Comparison of ENCODE assay signal across 18 cellular contexts in genomic region chr7:23117841-23118240, GRCh38. TPM values are rescaled to one million over a fixed set of nuclear protein-coding genes. Genes with fewer than 3 reads are reported as not detected.
DNase-seq lines count a peak whose midpoint lies in the region; ATAC-seq, FAIRE-seq and TF ChIP-seq lines count a peak whose summit lies in the region.
"Had no signal": no experiment of that assay in that cellular context is flagged by ENCODE, and none has a peak within 500 bp of the region (broad histone marks: within the 10 kb centered on the region; RNA-seq: fewer than 3 reads in every experiment).

No MANE protein-coding gene starts in this region.

- H3K4me3 ChIP-seq in H1 (ENCODE audit: extremely low read depth in 1 of 4, insufficient read depth in 2 of 4, low read depth in 3 of 4, low read length in 4 of 4), result no peak overlapping the region
- no peak overlapping the region for H3K4me3 ChIP-seq in mesendoderm (ENCODE audit: low read length)
- H3K4me3 ChIP-seq: smooth muscle cell, testis had no signal

- no peak for TF ChIP-seq CTCF in H1 (IDR thresholded peaks at IDR 0.05; ENCODE audit: control extremely low read depth in 1 of 3, insufficient read depth in 1 of 3, low read depth in 1 of 3, low read length in 3 of 3)

- DNase-seq in GM19239 (ENCODE audit: insufficient read length, low spot score) (no peak), M059J (ENCODE audit: low read depth) (peak; percentile 25), H1 (ENCODE audit: low read depth in 1 of 2, low spot score in 2 of 2) (no peak), mesendoderm (peak; percentile 42)
- no peak for DNase-seq in activated naive CD4-positive, alpha-beta T cell treated with anti-CD3 and anti-CD28 coated beads, Interleukin-2, amount 50 U/mL, for 16 hours
- no peak for DNase-seq in activated CD4-positive, alpha-beta memory T cell treated with anti-CD3 and anti-CD28 coated beads, Interleukin-2, amount 10 ng/mL, durations not matched to agents 7 days and 5 days
- DNase-seq: activated B cell treated with CpG ODN at 0.5 μM for 24 hours; activated CD8-positive, alpha-beta memory T cell treated with anti-CD3 and anti-CD28 coated beads for 24 hours; foreskin melanocyte; KBM-7; NCI-H1105 treated with DMSO at 0.1 percent for 48 hours; NCI-H2171 treated with DMSO at 0.1 percent for 48 hours; RPMI8226; T-helper 1 cell; testis had no signal

- no peaks in the 10 kb centered on the region for H3K9me3 ChIP-seq in H1 (ENCODE audit: insufficient read depth in 2 of 2, low read depth in 1 of 2, low read length in 1 of 2)
- H3K9me3 ChIP-seq: testis had no signal

- H4K5ac ChIP-seq in H1 (ENCODE audit: insufficient read length, low read depth, low read length), result peak overlapping the region; percentile 19
- H4K5ac ChIP-seq in mesendoderm (ENCODE audit: low read length), result no peak overlapping the region

- H2BK20ac ChIP-seq in H1 (ENCODE audit: low read length), result no peak overlapping the region

- 82% methylated on average over 2 of the region's 2 CpGs; no CpG with 5 or more reads in 1 of the 2 experiments for WGBS in H1 (ENCODE audit: extremely low coverage in 1 of 2, insufficient coverage in 1 of 2, insufficient read length in 1 of 2, insufficient replicate concordance in 2 of 2, low coverage in 1 of 2, low lambda C conversion rate in 2 of 2, missing lambda C conversion rate in 1 of 2), 2 experiments
- WGBS in mesendoderm (ENCODE audit: extremely low coverage, insufficient coverage, low lambda C conversion rate), result no CpG with 5 or more reads among the region's 2 CpGs

- H3K27me3 ChIP-seq in H1 (replicated peaks in 1 of 4; ENCODE audit: control insufficient read depth in 3 of 4, extremely low read depth in 1 of 4, insufficient read depth in 3 of 4, low read length in 3 of 4) (no peaks in the 10 kb centered on the region), mesendoderm (ENCODE audit: insufficient read depth, low read length, poor library complexity) (no peaks in the 10 kb centered on the region)
- H3K27me3 ChIP-seq: testis had no signal

- no peak for ATAC-seq in HG02642 (IDR thresholded peaks at IDR 0.05; ENCODE audit: poor library complexity, unreplicated experiment)
- ATAC-seq in GM21526 (IDR thresholded peaks at IDR 0.05; ENCODE audit: low FRiP score, unreplicated experiment), result no peak

- H2BK120ac ChIP-seq in H1 (replicated peaks; ENCODE audit: low read depth, low read length) (no peak overlapping the region), mesendoderm (ENCODE audit: low read depth, low read length) (no peak overlapping the region)

- H3K4ac ChIP-seq in H1 (replicated peaks; ENCODE audit: insufficient read length, low read depth, low read length) (no peak overlapping the region), mesendoderm (ENCODE audit: low read depth, low read length) (no peak overlapping the region)

- peak overlapping the region; percentile 94; the same call in 1 of the 2 replicates for H2BK12ac ChIP-seq in H1 (ENCODE audit: low read depth, low read length)

- H3K18ac ChIP-seq in H1 (ENCODE audit: extremely low read depth, low read length) (0 out of 2 replicates have a peak overlapping the region, but pooled peaks have one; percentile 1), mesendoderm (ENCODE audit: low read length) (no peak overlapping the region)

- no peak overlapping the region for H4K91ac ChIP-seq in H1 (replicated peaks; ENCODE audit: insufficient read length, low read length)

- TF ChIP-seq EP300 in H1 (IDR thresholded peaks at IDR 0.05; ENCODE audit: borderline replicate concordance in 1 of 2, low read depth in 2 of 2, low read length in 2 of 2), result no peak

- no peaks in the 10 kb centered on the region for H3K23me2 ChIP-seq in H1 (ENCODE audit: low read depth, low read length)

- H3K14ac ChIP-seq in H1 (ENCODE audit: insufficient read length), result no peak overlapping the region

- H4K8ac ChIP-seq in H1 (ENCODE audit: extremely low read depth, insufficient read depth, low read length) (no peak overlapping the region), mesendoderm (ENCODE audit: low read depth, low read length) (no peak overlapping the region)

- H3K56ac ChIP-seq in H1 (replicated peaks; ENCODE audit: insufficient read length, low read depth, low read length), result no peak overlapping the region
- peak overlapping the region; percentile 22 for H3K56ac ChIP-seq in mesendoderm (ENCODE audit: low read length)

- FAIRE-seq in GM19239 (lab: Jason Lieb, UNC) (peak; percentile 42), H1 (lab: Jason Lieb, UNC) (peak; percentile 48)

- H3K27ac Mint-ChIP-seq in activated CD4-positive, alpha-beta memory T cell treated with anti-CD3 and anti-CD28 coated beads, Interleukin-2, amount 10 ng/mL, durations not matched to agents 7 days and 5 days, result no peak overlapping the region
- H3K27ac Mint-ChIP-seq: activated B cell treated with CpG ODN at 0.5 μM for 24 hours had no signal

- no peak overlapping the region for H3K23ac ChIP-seq in H1 (ENCODE audit: insufficient read length)
- H3K23ac ChIP-seq in mesendoderm (ENCODE audit: low read length), result peak overlapping the region; percentile 30

- no peaks in the 10 kb centered on the region for H3K36me3 Mint-ChIP-seq in activated CD4-positive, alpha-beta memory T cell treated with anti-CD3 and anti-CD28 coated beads, Interleukin-2, amount 10 ng/mL, durations not matched to agents 7 days and 5 days (ENCODE audit: low read depth)

- no peak overlapping the region for H2AFZ ChIP-seq in H1 (ENCODE audit: low read length)

- H3K9ac ChIP-seq in H1 (replicated peaks in 1 of 4; ENCODE audit: extremely low read depth in 1 of 4, low read depth in 3 of 4, low read length in 3 of 4) (no peak overlapping the region), mesendoderm (ENCODE audit: low read length) (no peak overlapping the region)

- TF ChIP-seq POLR2A in H1 (IDR thresholded peaks at IDR 0.05; ENCODE audit: control extremely low read depth in 1 of 2, low read depth in 2 of 2, low read length in 2 of 2), result no peak

- peak overlapping the region; percentile 57; the same call in 1 of the 2 replicates for H3K27ac ChIP-seq in H1 (ENCODE audit: low read depth, low read length)
- H3K27ac ChIP-seq in mesendoderm (ENCODE audit: low read depth, low read length), result no peak overlapping the region

- H3K4me1 Mint-ChIP-seq in activated CD4-positive, alpha-beta memory T cell treated with anti-CD3 and anti-CD28 coated beads, Interleukin-2, amount 10 ng/mL, durations not matched to agents 7 days and 5 days, result peaks cover 2% of the 10 kb centered on the region
- H3K4me1 Mint-ChIP-seq: activated B cell treated with CpG ODN at 0.5 μM for 24 hours had no signal

- TF ChIP-seq RAD21 in H1 (IDR thresholded peaks at IDR 0.05 in 1 of 2, conservative IDR thresholded peaks at IDR 0.05 in 1 of 2; ENCODE audit: low read depth in 2 of 2, low read length in 2 of 2), result no peak

- H3K4me1 ChIP-seq in H1 (replicated peaks in 1 of 4; ENCODE audit: control insufficient read depth in 3 of 4, insufficient read depth in 4 of 4, low read length in 3 of 4) (peaks cover 16 to 41% (median 23%) of the 10 kb centered on the region in 4 experiments), mesendoderm (ENCODE audit: control insufficient read depth, low read depth, low read length) (peaks cover 29% of the 10 kb centered on the region)

- POLR2A ChIA-PET in H1 (lab: Charles Lee; ENCODE audit: partially characterized antibody), result interaction anchor here (1.0 to 5.6 kb wide), 2 partner anchors 12 to 20 kb away, joined by 3 to 96 read pairs; partner anchors contain the start of gene KLHL7
- POLR2A ChIA-PET in activated CD4-positive, alpha-beta memory T cell treated with anti-CD3 and anti-CD28 coated beads, Interleukin-2, amount 10 ng/mL, durations not matched to agents 7 days and 5 days (lab: Charles Lee), result interaction anchor here (1.2 kb wide), 1 partner anchor 12 kb away, joined by 4 read pairs; the partner anchor contains the start of gene KLHL7

- H2BK15ac ChIP-seq in H1 (ENCODE audit: low read length), result no peak overlapping the region
- no peak overlapping the region for H2BK15ac ChIP-seq in mesendoderm (replicated peaks; ENCODE audit: low read depth)

- H2AK5ac ChIP-seq in H1 (ENCODE audit: low read depth, low read length) (no peak overlapping the region), mesendoderm (ENCODE audit: low read length) (peak overlapping the region; percentile 57)

- H3K4me2 ChIP-seq in H1 (ENCODE audit: insufficient read depth in 1 of 2, low read depth in 2 of 2, low read length in 2 of 2) (0 out of 4 replicates have a peak overlapping the region, but pooled peaks of 1 of the 2 experiments have one; percentile 7), mesendoderm (ENCODE audit: low read length) (no peak overlapping the region)
- H3K4me2 ChIP-seq: smooth muscle cell had no signal

- no peaks in the 10 kb centered on the region for H3K9me3 Mint-ChIP-seq in activated CD4-positive, alpha-beta memory T cell treated with anti-CD3 and anti-CD28 coated beads, Interleukin-2, amount 10 ng/mL, durations not matched to agents 7 days and 5 days
- H3K9me3 Mint-ChIP-seq: activated B cell treated with CpG ODN at 0.5 μM for 24 hours had no signal

- CTCF ChIA-PET in H1 (lab: Charles Lee; ENCODE audit: partially characterized antibody), result interaction anchor here (0.6 to 2.3 kb wide), 4 partner anchors 16 to 334 kb away, joined by 3 to 7 read pairs (median 3); no protein-coding TSS in a partner anchor
- CTCF ChIA-PET in activated CD4-positive, alpha-beta memory T cell treated with anti-CD3 and anti-CD28 coated beads, Interleukin-2, amount 10 ng/mL, durations not matched to agents 7 days and 5 days (lab: Charles Lee), result no interaction called here

- H4K20me1 ChIP-seq in H1 (replicated peaks in 1 of 2; ENCODE audit: control insufficient read depth in 1 of 2, insufficient read depth in 2 of 2, low read length in 2 of 2), result no peaks in the 10 kb centered on the region

- peaks cover 0 to 10% (median 1%) of the 10 kb centered on the region in 4 experiments; a peak in 2 of 8 replicates for H3K36me3 ChIP-seq in H1 (ENCODE audit: control insufficient read depth in 2 of 4, insufficient read depth in 4 of 4, low read length in 3 of 4)
- H3K36me3 ChIP-seq in mesendoderm (ENCODE audit: control insufficient read depth, insufficient read depth, low read length), result no peaks in the 10 kb centered on the region

- peaks cover 4% of the 10 kb centered on the region for H3K79me1 ChIP-seq in H1 (ENCODE audit: low read depth, low read length)
- H3K79me1 ChIP-seq in mesendoderm (ENCODE audit: low read length), result peaks cover 11% of the 10 kb centered on the region

- H2BK5ac ChIP-seq in H1 (ENCODE audit: low read depth, low read length), result no peak overlapping the region
- no peak overlapping the region for H2BK5ac ChIP-seq in mesendoderm (ENCODE audit: low read length)

- H3K27me3 Mint-ChIP-seq in activated CD4-positive, alpha-beta memory T cell treated with anti-CD3 and anti-CD28 coated beads, Interleukin-2, amount 10 ng/mL, durations not matched to agents 7 days and 5 days, result no peaks in the 10 kb centered on the region
- H3K27me3 Mint-ChIP-seq: activated B cell treated with CpG ODN at 0.5 μM for 24 hours had no signal

- H3K79me2 ChIP-seq in H1 (ENCODE audit: control insufficient read depth in 1 of 2, insufficient read depth in 2 of 2, low read length in 2 of 2) (peaks cover 4 to 81% of the 10 kb centered on the region in 2 experiments; a peak in 3 of 4 replicates), mesendoderm (ENCODE audit: control insufficient read depth, insufficient read depth, low read length) (peaks cover 45% of the 10 kb centered on the region)

- no peak overlapping the region for H3K4me3 Mint-ChIP-seq in activated CD4-positive, alpha-beta memory T cell treated with anti-CD3 and anti-CD28 coated beads, Interleukin-2, amount 10 ng/mL, durations not matched to agents 7 days and 5 days
- H3K4me3 Mint-ChIP-seq: activated B cell treated with CpG ODN at 0.5 μM for 24 hours had no signal

RNA-seq across cellular contexts. Expression of gene KLHL7, which starts 12.3 kb away (rescaled TPM):
- 36.5 and 56.9 TPM in 2 replicates for total RNA-seq in M059J (2014; rRNA removed; shearing (Covaris generic))
- total RNA-seq in H1 (2021; fragmentation: NEBNext Ultra II Directional; extraction: Animal tissue kit (Norgen Biotek cat#: 25700)), result 111 and 115 TPM in 2 replicates
- 44.2 and 65.3 TPM in 2 replicates for polyA plus RNA-seq in H1 (2011; rRNA removed)
- polyA plus RNA-seq in H1 (2011; cell fraction: cytosol; rRNA removed), result 79.0 TPM
- polyA plus RNA-seq in H1 (2011; cell fraction: nucleus; rRNA removed), result 32.6 TPM
- polyA plus RNA-seq in H1 (2012, experiment 1 of 2), result 68.9 to 121 TPM (median 90.5 TPM) in 4 replicates
- 56.0 TPM for polyA plus RNA-seq in H1 (2012, experiment 2 of 2)
- polyA plus RNA-seq in H1 (2013, experiment 1 of 2), result 84.0 TPM
- 88.6 TPM for polyA plus RNA-seq in H1 (2013, experiment 2 of 2)
- 48.6 and 66.7 TPM in 2 replicates for polyA minus RNA-seq in H1 (2011; rRNA and poly(A)+ RNA removed)
- 79.2 TPM for polyA minus RNA-seq in H1 (2011; cell fraction: cytosol; rRNA and poly(A)+ RNA removed)
- 95.1 TPM for polyA minus RNA-seq in H1 (2011; cell fraction: nucleus; rRNA and poly(A)+ RNA removed)
- polyA plus RNA-seq in mesendoderm (2013, experiment 1 of 2), result 70.2 TPM
- 77.7 TPM for polyA plus RNA-seq in mesendoderm (2013, experiment 2 of 2)
- 10 to 100 TPM; 19.9 to 20.5 TPM for total RNA-seq in activated CD4-positive, alpha-beta memory T cell treated with anti-CD3 and anti-CD28 coated beads, Interleukin-2, amount 10 ng/mL, durations not matched to agents 7 days and 5 days

Comparison
In these comparisons a context has a peak if more than half of its experiments do, and no peak if none do; other contexts are left out.
1. DNase-seq: peak in M059J (single experiment) and mesendoderm (single experiment); none in GM19239 (single experiment), H1 (0 of 2), activated naive CD4-positive, alpha-beta T cell treated with anti-CD3 and anti-CD28 coated beads, Interleukin-2, amount 50 U/mL, for 16 hours (single experiment) and activated CD4-positive, alpha-beta memory T cell treated with anti-CD3 and anti-CD28 coated beads, Interleukin-2, amount 10 ng/mL, durations not matched to agents 7 days and 5 days (single experiment).